In genomic region chr15:101501703-101502373, GRCh38 we compare ENCODE assay signal across 8 cellular contexts. TPM values are rescaled to one million over a fixed set of nuclear protein-coding genes. Genes with fewer than 3 reads are reported as not detected.
A peak's percentile ranks its signal among the peaks of the same experiment; 100 is the strongest.
DNase-seq lines count a peak whose midpoint lies in the region; ATAC-seq and TF ChIP-seq lines count a peak whose summit lies in the region.

No MANE protein-coding gene starts in this region.

- no peaks in the 10 kb centered on the region for H3K27me3 ChIP-seq in gastrocnemius medialis

- H3K4me1 ChIP-seq in gastrocnemius medialis = peaks cover 31 to 35% of the 10 kb centered on the region in 2 donors

- no peak overlapping the region for H3K4me3 ChIP-seq in NB4 (ENCODE audit: low read depth, low read length)
- H3K4me3 ChIP-seq in gastrocnemius medialis = no peak overlapping the region

- no peaks in the 10 kb centered on the region for H3K36me3 ChIP-seq in gastrocnemius medialis

- DNase-seq in NB4 (ENCODE audit: low read depth) (peak; percentile 55), activated T-cell treated with anti-CD3 and anti-CD28 coated beads for 24 hours (ENCODE audit: low read depth) (peak; percentile 32), glomerular visceral epithelial cell (ENCODE audit: extremely low spot score) (peak; percentile 24), gastrocnemius medialis (peak in 1 of 2 donors; percentile 52), pons (ENCODE audit: low spot score) (no peak), NCI-H187 treated with DMSO at 0.1 percent for 48 hours (lab: John Stamatoyannopoulos, UW) (no peak)

- TF ChIP-seq POLR2A in NB4 (IDR thresholded peaks at IDR 0.05; ENCODE audit: extremely low read depth, insufficient read length) (no peak), gastrocnemius medialis (IDR thresholded peaks at IDR 0.05) (no peak)

- intact Hi-C loops in gastrocnemius medialis (cut with DNase I; ENCODE audit: low total_unique reads) = loop anchor here (2.0 to 5.0 kb wide), 5 partner anchors 55 to 205 kb away; partner anchors contain the start of genes SNRPA1 and TM2D3

- no peak overlapping the region for H3K27ac ChIP-seq in C4-2B
- peak overlapping the region; percentile 56 to 95 (median 90) for H3K27ac ChIP-seq in gastrocnemius medialis

- in situ Hi-C loops in gastrocnemius medialis (cut with MboI; ENCODE audit: low sequenced_read_pairs in 4 of 4) = no loop called here

- H3K9me3 ChIP-seq in gastrocnemius medialis = no peaks in the 10 kb centered on the region

- ATAC-seq in GM21423 (IDR thresholded peaks at IDR 0.05; ENCODE audit: unreplicated experiment) = peak; percentile 49
- ATAC-seq in gastrocnemius medialis = no peak

- TF ChIP-seq CTCF in C4-2B (conservative IDR thresholded peaks at IDR 0.05) (peak; percentile 71), NB4 (IDR thresholded peaks at IDR 0.05; ENCODE audit: low read depth, low read length) (peak; percentile 67), gastrocnemius medialis (IDR thresholded peaks at IDR 0.05 in 4 of 5, conservative IDR thresholded peaks at IDR 0.05 in 1 of 5) (peak in 3 of 5 experiments; percentile 38 to 59 (median 56))

RNA-seq across cellular contexts. Expression of gene PCSK6, which starts 12.3 kb away (rescaled TPM):
- total RNA-seq in gastrocnemius medialis = 10 to 100 TPM; 12.8 to 46.0 (median 23.6) TPM

Comparison
In these comparisons a context has a peak if more than half of its experiments do, and no peak if none do; other contexts are left out.
1. DNase-seq: peak in NB4 (single experiment), activated T-cell treated with anti-CD3 and anti-CD28 coated beads for 24 hours (single experiment) and glomerular visceral epithelial cell (single experiment); none in pons (single experiment) and NCI-H187 treated with DMSO at 0.1 percent for 48 hours (single experiment).
2. Peak in every context shown above with its lines, with median percentiles within 50 percentile points of each other: CTCF ChIP-seq.